Comparison of ENCODE assay signal across 2 cellular contexts in genomic region chr7:74402668-74403067, GRCh38. TPM values are rescaled to one million over a fixed set of nuclear protein-coding genes. Genes with fewer than 3 reads are reported as not detected.
"Had no signal": no experiment of that assay in that cellular context is flagged by ENCODE, and none has a peak within 500 bp of the region (broad histone marks: within the 10 kb centered on the region; RNA-seq: fewer than 3 reads in every experiment).

No MANE protein-coding gene starts in this region.

RNA-seq across cellular contexts. Expression of gene GTF2IRD1, which starts 51.0 kb away (rescaled TPM):
- total RNA-seq: natural killer cell treated with Interleukin-12 subunit alpha and Interleukin-12 subunit beta and Interleukin-15 and Interleukin-18, amount 100 ng/mL, for 72 hours had no signal
- polyA plus RNA-seq: naive thymus-derived CD8-positive, alpha-beta T cell had no signal
